In genomic region chr11:32583451-32584271, GRCh38 we compare ENCODE assay signal across 8 cellular contexts. TPM values are rescaled to one million over a fixed set of nuclear protein-coding genes. Genes with fewer than 3 reads are reported as not detected.
DNase-seq lines count a peak whose midpoint lies in the region; FAIRE-seq and TF ChIP-seq lines count a peak whose summit lies in the region.

EIF3M (plus strand) TSS chr11:32583831; CDS start chr11:32583888, 57 bp downstream.

- no peaks in the 10 kb centered on the region for H3K36me3 ChIP-seq in neutrophil

- peaks cover 29 to 32% of the 10 kb centered on the region in 2 experiments for H3K4me1 ChIP-seq in neutrophil (ENCODE audit: control insufficient read depth in 1 of 2, insufficient read depth in 1 of 2, low read depth in 1 of 2, low read length in 1 of 2)

- H3K27ac ChIP-seq in neutrophil (peak within 1 kb of the TSS; percentile 74), substantia nigra (ENCODE audit: low read depth, low read length, poor library complexity, severe bottlenecking) (peak within 1 kb of the TSS; percentile 77)

- no peaks in the 10 kb centered on the region for H3K9me3 ChIP-seq in neutrophil

- in situ Hi-C loops in SK-MEL-5 (cut with HindIII; ENCODE audit: low pct_unique_long_range_greater_than_20kb, low sequenced_read_pairs) = no loop called here

- no peak for FAIRE-seq in frontal cortex (lab: Jason Lieb, UNC)

- CTCF ChIA-PET in HEK293T (lab: Yijun Ruan, JAX) = interaction anchor here (0.5 kb wide), 1 partner anchor 298 kb away, joined by 5 read pairs; no protein-coding TSS in a partner anchor

- DNase-seq in GF-D8 (lab: John Stamatoyannopoulos, UW) (peak; percentile 74), HEK293T (ENCODE audit: extremely low spot score) (peak; percentile 95), MV-4-11 (lab: John Stamatoyannopoulos, UW) (peak; percentile 96), SK-MEL-5 (ENCODE audit: low read depth, low spot score) (peak; percentile 93), frontal cortex (ENCODE audit: low spot score in 2 of 2) (peak; percentile 85 to 91), substantia nigra (lab: John Stamatoyannopoulos, UW) (peak; percentile 65 to 96 (median 91))
- peak; percentile 97 for DNase-seq in activated naive CD4-positive, alpha-beta T cell treated with Interleukin-2 at 50 U/mL for 16 hours

- peaks cover 7% of the 10 kb centered on the region for H3K27me3 ChIP-seq in neutrophil

- no peak for TF ChIP-seq CTCF in neutrophil (IDR thresholded peaks at IDR 0.05)

- POLR2A ChIA-PET in HEK293T (lab: Yijun Ruan, JAX) = interaction anchor here (0.9 to 1.5 kb wide), 6 partner anchors 9 to 309 kb away, joined by 3 to 4 read pairs (median 4); partner anchors contain the start of genes QSER1 and WT1

- H3K4me3 ChIP-seq in neutrophil (ENCODE audit: low read depth in 1 of 2, low read length in 1 of 2) = peak within 1 kb of the TSS; percentile 91 to 94

TF ChIP-seq in HEK293T, 16 proteins besides CTCF, POLR2A, EP300 and RAD21:
- TF ChIP-seq ELF4 (IDR thresholded peaks at IDR 0.05) (peak; percentile 62; the same call in 1 of the 2 replicates), BHLHE40 (IDR thresholded peaks at IDR 0.05; ENCODE audit: borderline replicate concordance) (no peak), LEF1 (IDR thresholded peaks at IDR 0.05; ENCODE audit: borderline replicate concordance) (no peak), FOXM1 (IDR thresholded peaks at IDR 0.05; ENCODE audit: borderline replicate concordance) (no peak), PKNOX1 (IDR thresholded peaks at IDR 0.05) (0 out of 2 replicates have a peak, but pooled peaks have one; percentile 6), L3MBTL2 (conservative IDR thresholded peaks at IDR 0.05) (peak; percentile 68), FOXA1 (IDR thresholded peaks at IDR 0.05) (no peak)

RNA-seq across cellular contexts. Expression of gene EIF3M, which starts in this region (rescaled TPM):
- total RNA-seq in SK-MEL-5 (2014; rRNA removed; shearing (Covaris generic)) = 807 and 835 TPM in 2 replicates
- polyA plus RNA-seq in SK-MEL-5 (2015; cell fraction: cytosol; rRNA removed) = 646 and 722 TPM in 2 replicates
- 500 and 790 TPM in 2 replicates for polyA plus RNA-seq in SK-MEL-5 (2015; cell fraction: nucleus; rRNA removed)
- total RNA-seq in frontal cortex = 148 TPM

Comparison
In these comparisons a context has a peak if more than half of its experiments do, and no peak if none do; other contexts are left out.
1. Peak in every context shown above with its lines: DNase-seq, H3K4me3 ChIP-seq and H3K27ac ChIP-seq.